In the genomic region with DNA sequence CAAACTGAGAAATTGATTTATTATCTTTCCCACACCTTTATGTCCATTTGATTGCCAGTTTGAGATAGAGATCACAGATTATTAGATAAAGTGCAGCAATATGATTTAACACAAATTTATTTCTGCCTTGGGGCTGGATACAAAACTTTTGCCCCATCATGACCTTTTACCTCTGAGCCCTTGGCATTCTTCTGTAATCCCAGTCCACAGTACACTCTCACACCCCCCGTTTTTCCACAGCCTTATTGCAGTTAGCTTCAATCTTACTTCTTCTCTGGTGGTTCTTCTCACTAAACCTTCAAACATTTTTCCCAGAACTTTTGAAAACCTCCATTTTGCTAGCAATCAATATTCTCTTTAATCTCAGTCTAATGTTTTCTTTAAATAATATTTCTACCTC, we compare ENCODE assay signal across 28 cellular contexts.
"Had no signal": no experiment of that assay in that cellular context is flagged by ENCODE, and none has a peak within 500 bp of the region (broad histone marks: within the 10 kb centered on the region; RNA-seq: fewer than 3 reads in every experiment).

No MANE protein-coding gene starts in this region.

- H3K27me3 ChIP-seq: colonic mucosa, dorsolateral prefrontal cortex, esophagus muscularis mucosa, esophagus squamous epithelium, foreskin keratinocyte, gastrocnemius medialis, gastroesophageal sphincter, heart left ventricle had no signal

- H3K4me3 Mint-ChIP-seq: dendritic cell treated with granulocyte-macrophage colony-stimulating factor and Interleukin-4, amounts not matched to agents 40 ng/mL and 50 ng/mL, for 4 days; effector memory CD8-positive, alpha-beta T cell; endodermal cell had no signal

- H3K27ac Mint-ChIP-seq: dendritic cell treated with granulocyte-macrophage colony-stimulating factor and Interleukin-4, amounts not matched to agents 40 ng/mL and 50 ng/mL, for 4 days; effector memory CD8-positive, alpha-beta T cell; endodermal cell had no signal

- H3K36me3 ChIP-seq: colonic mucosa, esophagus muscularis mucosa, esophagus squamous epithelium, gastrocnemius medialis, gastroesophageal sphincter, heart left ventricle had no signal

- H3K27ac ChIP-seq: colonic mucosa, coronary artery, dorsolateral prefrontal cortex, epithelial cell of prostate, esophagus muscularis mucosa, esophagus squamous epithelium, foreskin keratinocyte, gastrocnemius medialis, gastroesophageal sphincter, heart left ventricle had no signal

- FAIRE-seq: colon, endometrium, endothelial cell of umbilical vein, frontal cortex had no signal

- DNase-seq: colonic mucosa; cortex of kidney; dermis blood vessel endothelial cell; dorsolateral prefrontal cortex; effector CD4-positive, alpha-beta T cell; effector CD8-positive, alpha-beta T cell; effector memory CD4-positive, alpha-beta T cell; effector memory CD8-positive, alpha-beta T cell; endodermal cell; erythroblast; esophagus squamous epithelium; foreskin fibroblast; foreskin keratinocyte; foreskin melanocyte; gastrocnemius medialis; glutamatergic neuron; head of caudate nucleus; heart left ventricle had no signal

- H3K9me3 ChIP-seq: colonic mucosa, esophagus muscularis mucosa, esophagus squamous epithelium, gastrocnemius medialis, gastroesophageal sphincter, heart left ventricle had no signal

- H3K4me3 ChIP-seq: colonic mucosa, coronary artery, dorsolateral prefrontal cortex, esophagus muscularis mucosa, esophagus squamous epithelium, gastrocnemius medialis, gastroesophageal sphincter, heart left ventricle had no signal

- H3K27me3 Mint-ChIP-seq: dendritic cell treated with granulocyte-macrophage colony-stimulating factor and Interleukin-4, amounts not matched to agents 40 ng/mL and 50 ng/mL, for 4 days; effector memory CD8-positive, alpha-beta T cell had no signal

- ATAC-seq: effector memory CD8-positive, alpha-beta T cell; esophagus mucosa; foreskin keratinocyte; gastrocnemius medialis; gastroesophageal sphincter; heart left ventricle had no signal

- H3K9me3 Mint-ChIP-seq: dendritic cell treated with granulocyte-macrophage colony-stimulating factor and Interleukin-4, amounts not matched to agents 40 ng/mL and 50 ng/mL, for 4 days; endodermal cell had no signal

- H3K4me1 ChIP-seq: colonic mucosa, esophagus squamous epithelium, foreskin keratinocyte, gastrocnemius medialis had no signal
